In the genomic region with DNA sequence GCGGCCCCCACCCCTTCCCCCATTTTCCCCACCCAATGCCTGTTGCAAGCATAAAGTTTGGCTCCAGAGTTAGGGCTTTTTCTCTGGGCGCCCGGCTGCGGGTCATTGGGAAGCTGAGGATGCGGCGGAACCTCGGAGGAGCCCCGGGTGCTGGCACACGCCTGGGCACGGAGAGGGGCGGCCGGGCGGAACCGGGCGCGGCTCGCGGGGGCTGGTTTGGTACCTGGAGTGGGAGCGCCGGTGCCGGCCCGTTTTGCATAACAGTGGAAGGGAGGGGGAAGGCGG, we compare ENCODE assay signal across 7 cellular contexts. TPM values are rescaled to one million over a fixed set of nuclear protein-coding genes. Genes with fewer than 3 reads are reported as not detected.
DNase-seq lines count a peak whose midpoint lies in the region; ATAC-seq and TF ChIP-seq lines count a peak whose summit lies in the region.

No MANE protein-coding gene starts in this region.

- H3K36me3 ChIP-seq in GM23338 (ENCODE audit: insufficient read depth) (no peaks in the 10 kb centered on the region), SJCRH30 (no peaks in the 10 kb centered on the region), gastrocnemius medialis (no peaks in the 10 kb centered on the region)

- H3K4me1 ChIP-seq in GM23338 (ENCODE audit: insufficient read depth): peaks cover 14% of the 10 kb centered on the region
- peaks cover 27% of the 10 kb centered on the region for H3K4me1 ChIP-seq in SJCRH30
- H3K4me1 ChIP-seq in gastrocnemius medialis: peaks cover 18 to 30% of the 10 kb centered on the region in 2 donors

- TF ChIP-seq POLR2A in gastrocnemius medialis (IDR thresholded peaks at IDR 0.05): no peak

- peaks cover 30% of the 10 kb centered on the region for H4K20me1 ChIP-seq in GM23338 (replicated peaks; ENCODE audit: insufficient read depth)

- H3K36me3 Mint-ChIP-seq in GM23338 (ENCODE audit: low read depth): no peaks in the 10 kb centered on the region; the same call in 2 of the 3 replicates

- TF ChIP-seq CTCF in GM23338 (conservative IDR thresholded peaks at IDR 0.05; ENCODE audit: low read depth in 2 of 2) (no peak), fibroblast of pulmonary artery (IDR thresholded peaks at IDR 0.05; ENCODE audit: low read length, missing control alignments) (no peak), gastrocnemius medialis (IDR thresholded peaks at IDR 0.05 in 4 of 5, conservative IDR thresholded peaks at IDR 0.05 in 1 of 5) (no peak)

- peak overlapping the region; percentile 95 for H3K4me3 ChIP-seq in GM23338
- H3K4me3 ChIP-seq in SJCRH30: peak overlapping the region; percentile 93
- H3K4me3 ChIP-seq in fibroblast of pulmonary artery (replicated peaks; ENCODE audit: low read depth, low read length): peak overlapping the region; percentile 77
- H3K4me3 ChIP-seq in gastrocnemius medialis: peak overlapping the region; percentile 86 to 98 (median 94)

- H2AFZ ChIP-seq in GM23338: no peak overlapping the region

- H3K27ac Mint-ChIP-seq in GM23338: no peak overlapping the region

- DNase-seq in GM23338 (ENCODE audit: low spot score): no peak
- DNase-seq in SJCRH30: peak; percentile 59 to 67
- no peak for DNase-seq in fibroblast of pulmonary artery (ENCODE audit: low read depth)
- no peak for DNase-seq in gastrocnemius medialis
- no peak for DNase-seq in NCI-H1930 (lab: John Stamatoyannopoulos, UW)
- DNase-seq in NCI-H345 (lab: John Stamatoyannopoulos, UW): no peak
- no peak for DNase-seq in RPMI8226

- H3K9me3 ChIP-seq in SJCRH30 (replicated peaks) (no peaks in the 10 kb centered on the region), gastrocnemius medialis (no peaks in the 10 kb centered on the region)

- H3K4me3 Mint-ChIP-seq in GM23338: peak overlapping the region; percentile 80

- peak; percentile 4; the same call in 2 of the 3 replicates for ATAC-seq in GM23338
- ATAC-seq in gastrocnemius medialis: no peak

- no peaks in the 10 kb centered on the region; the same call in 2 of the 3 replicates for H3K9me3 Mint-ChIP-seq in GM23338

- H3K4me2 ChIP-seq in GM23338: peak overlapping the region; percentile 92

- peaks cover 41% of the 10 kb centered on the region for H3K79me2 ChIP-seq in GM23338 (replicated peaks; ENCODE audit: insufficient read depth)

- in situ Hi-C loops in gastrocnemius medialis (cut with MboI; ENCODE audit: low sequenced_read_pairs in 4 of 4): loop anchor here in 2 of 4 donors (5.0 to 10.0 kb wide), 2 partner anchors 84 to 96 kb away; no protein-coding TSS in a partner anchor

- no peaks in the 10 kb centered on the region for H3K9me2 ChIP-seq in GM23338 (ENCODE audit: insufficient read depth)

- peaks cover 25% of the 10 kb centered on the region for H3K4me1 Mint-ChIP-seq in GM23338

- H3K27me3 ChIP-seq in GM23338 (ENCODE audit: insufficient read depth) (peaks cover 26% of the 10 kb centered on the region), SJCRH30 (no peaks in the 10 kb centered on the region; the same call in 1 of the 2 replicates), gastrocnemius medialis (no peaks in the 10 kb centered on the region)

- no peaks in the 10 kb centered on the region for H3F3A ChIP-seq in GM23338 (replicated peaks; ENCODE audit: low read depth)

- peaks cover 13% of the 10 kb centered on the region for H3K27me3 Mint-ChIP-seq in GM23338 (ENCODE audit: insufficient read depth, low read depth, poor library complexity)

- H3K27ac ChIP-seq in GM23338 (ENCODE audit: low read depth) (no peak overlapping the region), SJCRH30 (peak overlapping the region; percentile 70), gastrocnemius medialis (peak overlapping the region; percentile 98 to 99 (median 99))

- intact Hi-C loops in gastrocnemius medialis (cut with DNase I; ENCODE audit: low total_unique reads): loop anchor here (2.0 to 10.0 kb wide), 3 partner anchors 64 to 514 kb away; a partner anchor contains a TSS

TF ChIP-seq in GM23338, 12 proteins besides CTCF, POLR2A, EP300 and RAD21:
- TF ChIP-seq ZNF331 (CRISPR knock-in tag; IDR thresholded peaks at IDR 0.05; ENCODE audit: low read depth) (no peak), POLR2AphosphoS5 (IDR thresholded peaks at IDR 0.05; ENCODE audit: low read depth) (peak; percentile 37; the same call in 1 of the 2 replicates)
- TF ChIP-seq, protein P1, sequence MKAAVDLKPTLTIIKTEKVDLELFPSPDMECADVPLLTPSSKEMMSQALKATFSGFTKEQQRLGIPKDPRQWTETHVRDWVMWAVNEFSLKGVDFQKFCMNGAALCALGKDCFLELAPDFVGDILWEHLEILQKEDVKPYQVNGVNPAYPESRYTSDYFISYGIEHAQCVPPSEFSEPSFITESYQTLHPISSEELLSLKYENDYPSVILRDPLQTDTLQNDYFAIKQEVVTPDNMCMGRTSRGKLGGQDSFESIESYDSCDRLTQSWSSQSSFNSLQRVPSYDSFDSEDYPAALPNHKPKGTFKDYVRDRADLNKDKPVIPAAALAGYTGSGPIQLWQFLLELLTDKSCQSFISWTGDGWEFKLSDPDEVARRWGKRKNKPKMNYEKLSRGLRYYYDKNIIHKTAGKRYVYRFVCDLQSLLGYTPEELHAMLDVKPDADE (IDR thresholded peaks at IDR 0.05): no peak

RNA-seq across cellular contexts. Expression of a gene that starts 1.2 kb away (rescaled TPM):
- total RNA-seq in GM23338 (2014; rRNA removed; shearing (Covaris generic)): 10.6 and 11.4 TPM in 2 replicates
- 9.7 and 11.2 TPM in 2 replicates for polyA plus RNA-seq in GM23338 (2016; fragmentation: Nextera tagmentation; extraction: Ambion mirVana)
- 6.9 and 8.0 TPM in 2 replicates for total RNA-seq in SJCRH30 (2014; rRNA removed; shearing (Covaris generic))
- 1 to 10 TPM; 3.9 to 6.8 (median 4.8) TPM for total RNA-seq in gastrocnemius medialis

Comparison
In these comparisons a context has a peak if more than half of its experiments do, and no peak if none do; other contexts are left out.
1. DNase-seq: peak in SJCRH30 (2 of 2); none in GM23338 (single experiment), fibroblast of pulmonary artery (single experiment), gastrocnemius medialis (0 of 2), NCI-H1930 (0 of 2), NCI-H345 (single experiment) and RPMI8226 (single experiment).
2. Peak in every context shown above with its lines, with median percentiles within 50 percentile points of each other: H3K4me3 ChIP-seq.